ENCODE assay signal across 10 cellular contexts in genomic region chr4:142656178-142656577, GRCh38.
DNase-seq lines count a peak whose midpoint lies in the region; ATAC-seq, FAIRE-seq and TF ChIP-seq lines count a peak whose summit lies in the region.
"Had no signal": no experiment of that assay in that cellular context is flagged by ENCODE, and none has a peak within 500 bp of the region (broad histone marks: within the 10 kb centered on the region; RNA-seq: fewer than 3 reads in every experiment).

No MANE protein-coding gene starts in this region.

- H3K4me3 Mint-ChIP-seq in activated T-cell treated with anti-CD3 and anti-CD28 coated beads, Interleukin-2, amount 50 U/mL, for 4 hours, result no peak overlapping the region
- H3K4me3 Mint-ChIP-seq in activated CD4-positive, alpha-beta T cell treated with anti-CD3 and anti-CD28 coated beads, Interleukin-2, amount 10 ng/mL, durations not matched to agents 24 days and 14 days, result no peak overlapping the region
- H3K4me3 Mint-ChIP-seq in stimulated activated naive B cell treated with anti-CD40 and anti-IgM and Interleukin-4, amounts not matched to agents 10 μg/mL and 1 μg/mL and 100 μg/mL, for 72 hours, result no peak overlapping the region
- H3K4me3 Mint-ChIP-seq: central memory CD8-positive, alpha-beta T cell had no signal

- H3K4me1 Mint-ChIP-seq in activated T-cell treated with anti-CD3 and anti-CD28 coated beads, Interleukin-2, amount 50 U/mL, for 4 hours (ENCODE audit: low read depth), result no peaks in the 10 kb centered on the region
- H3K4me1 Mint-ChIP-seq in activated CD4-positive, alpha-beta T cell treated with anti-CD3 and anti-CD28 coated beads, Interleukin-2, amount 10 ng/mL, durations not matched to agents 24 days and 14 days, result no peaks in the 10 kb centered on the region
- H3K4me1 Mint-ChIP-seq in stimulated activated naive B cell treated with anti-CD40 and anti-IgM and Interleukin-4, amounts not matched to agents 10 μg/mL and 1 μg/mL and 100 μg/mL, for 72 hours, result no peaks in the 10 kb centered on the region
- H3K4me1 Mint-ChIP-seq: central memory CD8-positive, alpha-beta T cell had no signal

- no peak overlapping the region for H3K27ac Mint-ChIP-seq in activated CD4-positive, alpha-beta T cell treated with anti-CD3 and anti-CD28 coated beads, Interleukin-2, amount 10 ng/mL, durations not matched to agents 24 days and 14 days
- peak overlapping the region; percentile 37 for H3K27ac Mint-ChIP-seq in stimulated activated naive B cell treated with anti-CD40 and anti-IgM and Interleukin-4, amounts not matched to agents 10 μg/mL and 1 μg/mL and 100 μg/mL, for 72 hours

- DNase-seq in activated T-cell treated with anti-CD3 and anti-CD28 coated beads for 1 hour (ENCODE audit: low read depth) (peak; percentile 3), fibroblast of the aortic adventitia (ENCODE audit: low read depth) (peak; percentile 23), urothelium cell line (ENCODE audit: low spot score) (no peak)
- no peak for DNase-seq in activated T-cell treated with anti-CD3 and anti-CD28 coated beads, Interleukin-2, amount 50 U/mL, for 4 hours
- peak; percentile 77 for DNase-seq in activated CD4-positive, alpha-beta T cell treated with anti-CD3 and anti-CD28 coated beads, Interleukin-2, amount 10 ng/mL, durations not matched to agents 24 days and 14 days
- DNase-seq in stimulated activated naive B cell treated with anti-CD40 and anti-IgM and Interleukin-4, amounts not matched to agents 10 μg/mL and 1 μg/mL and 100 μg/mL, for 72 hours, result peak; percentile 1
- DNase-seq: NCI-H345 had no signal

- no peak for ATAC-seq in activated T-cell treated with anti-CD3 and anti-CD28 coated beads, Interleukin-2, amount 50 U/mL, for 4 hours
- ATAC-seq in stimulated activated naive B cell treated with anti-CD40 and anti-IgM and Interleukin-4, amounts not matched to agents 10 μg/mL and 1 μg/mL and 100 μg/mL, for 72 hours (replicated peaks), result no peak
- no peak for ATAC-seq in HG03280 (IDR thresholded peaks at IDR 0.05; ENCODE audit: unreplicated experiment)
- no peak for ATAC-seq in HG03571 (IDR thresholded peaks at IDR 0.05; ENCODE audit: unreplicated experiment)

- intact Hi-C loops in activated CD4-positive, alpha-beta T cell treated with anti-CD3 and anti-CD28 coated beads, Interleukin-2, amount 10 ng/mL, durations not matched to agents 24 days and 14 days (cut with micrococcal nuclease), result no loop called here

- H3K4me3 ChIP-seq in fibroblast of the aortic adventitia (ENCODE audit: low read depth, low read length), result no peak overlapping the region

- H3K36me3 Mint-ChIP-seq in activated T-cell treated with anti-CD3 and anti-CD28 coated beads, Interleukin-2, amount 50 U/mL, for 4 hours (ENCODE audit: insufficient read depth), result peaks cover 29% of the 10 kb centered on the region
- H3K36me3 Mint-ChIP-seq in activated CD4-positive, alpha-beta T cell treated with anti-CD3 and anti-CD28 coated beads, Interleukin-2, amount 10 ng/mL, durations not matched to agents 24 days and 14 days (ENCODE audit: low read depth), result peaks cover 41% of the 10 kb centered on the region
- peaks cover 0 to 2% of the 10 kb centered on the region in 2 donors for H3K36me3 Mint-ChIP-seq in stimulated activated naive B cell treated with anti-CD40 and anti-IgM and Interleukin-4, amounts not matched to agents 10 μg/mL and 1 μg/mL and 100 μg/mL, for 72 hours

- no peak for TF ChIP-seq CTCF in fibroblast of the aortic adventitia (IDR thresholded peaks at IDR 0.05; ENCODE audit: insufficient read depth, low read length)

- FAIRE-seq in urothelium cell line (lab: Jason Lieb, UNC), result no peak

- H3K9me3 Mint-ChIP-seq in activated T-cell treated with anti-CD3 and anti-CD28 coated beads, Interleukin-2, amount 50 U/mL, for 4 hours, result peaks cover 49% of the 10 kb centered on the region
- peaks cover 16% of the 10 kb centered on the region for H3K9me3 Mint-ChIP-seq in activated CD4-positive, alpha-beta T cell treated with anti-CD3 and anti-CD28 coated beads, Interleukin-2, amount 10 ng/mL, durations not matched to agents 24 days and 14 days
- peaks cover 18 to 21% of the 10 kb centered on the region in 2 donors for H3K9me3 Mint-ChIP-seq in stimulated activated naive B cell treated with anti-CD40 and anti-IgM and Interleukin-4, amounts not matched to agents 10 μg/mL and 1 μg/mL and 100 μg/mL, for 72 hours

- H3K27me3 Mint-ChIP-seq in activated T-cell treated with anti-CD3 and anti-CD28 coated beads, Interleukin-2, amount 50 U/mL, for 4 hours (ENCODE audit: low read depth), result no peaks in the 10 kb centered on the region
- no peaks in the 10 kb centered on the region for H3K27me3 Mint-ChIP-seq in activated CD4-positive, alpha-beta T cell treated with anti-CD3 and anti-CD28 coated beads, Interleukin-2, amount 10 ng/mL, durations not matched to agents 24 days and 14 days
- no peaks in the 10 kb centered on the region for H3K27me3 Mint-ChIP-seq in stimulated activated naive B cell treated with anti-CD40 and anti-IgM and Interleukin-4, amounts not matched to agents 10 μg/mL and 1 μg/mL and 100 μg/mL, for 72 hours
- H3K27me3 Mint-ChIP-seq: central memory CD8-positive, alpha-beta T cell had no signal

Comparison
In these comparisons a context has a peak if more than half of its experiments do, and no peak if none do; other contexts are left out.
1. DNase-seq: peak in activated T-cell treated with anti-CD3 and anti-CD28 coated beads for 1 hour (single experiment), activated CD4-positive, alpha-beta T cell treated with anti-CD3 and anti-CD28 coated beads, Interleukin-2, amount 10 ng/mL, durations not matched to agents 24 days and 14 days (single experiment), fibroblast of the aortic adventitia (single experiment) and stimulated activated naive B cell treated with anti-CD40 and anti-IgM and Interleukin-4, amounts not matched to agents 10 μg/mL and 1 μg/mL and 100 μg/mL, for 72 hours (single experiment); none in activated T-cell treated with anti-CD3 and anti-CD28 coated beads, Interleukin-2, amount 50 U/mL, for 4 hours (single experiment) and urothelium cell line (single experiment).